Comparison of ENCODE assay signal across 20 cellular contexts in genomic region chr11:44711772-44712608, GRCh38. TPM values are rescaled to one million over a fixed set of nuclear protein-coding genes. Genes with fewer than 3 reads are reported as not detected.
DNase-seq lines count a peak whose midpoint lies in the region; ATAC-seq lines count a peak whose summit lies in the region.
"Had no signal": no experiment of that assay in that cellular context is flagged by ENCODE, and none has a peak within 500 bp of the region (broad histone marks: within the 10 kb centered on the region; RNA-seq: fewer than 3 reads in every experiment).

No MANE protein-coding gene starts in this region.

- H3K4me2 ChIP-seq in neuronal stem cell (ENCODE audit: insufficient read depth, low read length, poor library complexity, severe bottlenecking): no peak overlapping the region

- no peak overlapping the region for H3K23ac ChIP-seq in neuronal stem cell (ENCODE audit: low read depth, low read length, poor library complexity)

- ATAC-seq in HG02763 (IDR thresholded peaks at IDR 0.05; ENCODE audit: unreplicated experiment): no peak
- ATAC-seq: activated CD4-positive, CD25-positive, alpha-beta regulatory T cell treated with anti-CD3 and anti-CD28 coated beads, Interleukin-2, amount 50 U/mL, for 24 hours; K562; left ventricle myocardium superior; T-cell had no signal

- no peak overlapping the region for H3K9ac ChIP-seq in neuronal stem cell (ENCODE audit: low read depth, low read length, poor library complexity)

- H2AFZ ChIP-seq in neuronal stem cell (ENCODE audit: low read length): peak overlapping the region; percentile 70

- peak overlapping the region; percentile 12 for H3K4ac ChIP-seq in neuronal stem cell (ENCODE audit: low read length)

- H2BK120ac ChIP-seq in neuronal stem cell (ENCODE audit: low read depth, low read length): peak overlapping the region; percentile 63

- no peaks in the 10 kb centered on the region for H3K36me3 ChIP-seq in neuronal stem cell (replicated peaks in 1 of 2; ENCODE audit: control insufficient read depth in 2 of 2, insufficient read depth in 2 of 2, low read length in 2 of 2)
- H3K36me3 ChIP-seq: stomach had no signal

- peak overlapping the region; percentile 46 for H2BK5ac ChIP-seq in neuronal stem cell (ENCODE audit: low read length)

- H3K9me3 ChIP-seq in neuronal stem cell (replicated peaks in 1 of 2; ENCODE audit: control insufficient read depth in 2 of 2, insufficient read depth in 1 of 2, low read depth in 1 of 2, low read length in 2 of 2): peaks cover 0 to 2% of the 10 kb centered on the region in 2 donors

- WGBS in neuronal stem cell (ENCODE audit: extremely low coverage in 2 of 2, insufficient read length in 2 of 2, insufficient replicate concordance in 1 of 2), 2 donors: no CpG with 5 or more reads among the region's 16 CpGs

- peak overlapping the region; percentile 77 for H2BK15ac ChIP-seq in neuronal stem cell (ENCODE audit: low read length)

- H3K79me1 ChIP-seq in neuronal stem cell (ENCODE audit: low read depth, low read length): no peaks in the 10 kb centered on the region

- H2AK5ac ChIP-seq in neuronal stem cell (ENCODE audit: low read depth, low read length): peak overlapping the region; percentile 57

- H3K27ac ChIP-seq in neuronal stem cell (replicated peaks; ENCODE audit: low read length): peak overlapping the region; percentile 85
- H3K27ac ChIP-seq: C4-2B, stomach had no signal

- peak overlapping the region; percentile 77 for H2BK12ac ChIP-seq in neuronal stem cell (ENCODE audit: low read length)

- peak overlapping the region; percentile 12 for H4K91ac ChIP-seq in neuronal stem cell (ENCODE audit: low read depth, low read length, poor library complexity)

- peak overlapping the region; percentile 89 for H3K18ac ChIP-seq in neuronal stem cell (ENCODE audit: low read length)

- peak overlapping the region in 1 of 2 donors; percentile 24 for H3K4me3 ChIP-seq in neuronal stem cell (ENCODE audit: low read length in 2 of 2)
- H3K4me3 ChIP-seq: K562, stomach had no signal

- peaks cover 21 to 27% of the 10 kb centered on the region in 2 donors for H3K4me1 ChIP-seq in neuronal stem cell (ENCODE audit: control insufficient read depth in 2 of 2, insufficient read depth in 1 of 2, low read depth in 1 of 2, low read length in 2 of 2)

- H3K27me3 ChIP-seq in neuronal stem cell (ENCODE audit: control insufficient read depth in 3 of 3, insufficient read depth in 3 of 3, low read depth in 1 of 3, low read length in 3 of 3): no peaks in the 10 kb centered on the region

- peak overlapping the region; percentile 12 for H3K14ac ChIP-seq in neuronal stem cell (ENCODE audit: low read length)

- no peak overlapping the region for H4K8ac ChIP-seq in neuronal stem cell (ENCODE audit: low read depth, low read length)

- DNase-seq in NCI-H2081 (lab: John Stamatoyannopoulos, UW) (peak; percentile 19 to 70), NCI-H2081 treated with DMSO at 0.1 percent for 48 hours (lab: John Stamatoyannopoulos, UW) (no peak), NCI-H446 treated with DMSO at 0.1 percent for 48 hours (lab: John Stamatoyannopoulos, UW) (peak; percentile 87), cerebellum (ENCODE audit: low spot score) (peak; percentile 90), neuronal stem cell (ENCODE audit: low spot score) (no peak), T-helper 9 cell (no peak), NCI-H1436 (lab: John Stamatoyannopoulos, UW) (no peak)
- DNase-seq: activated gamma-delta T cell; EL; foreskin fibroblast; left ventricle myocardium superior; NCI-H526; stimulated activated CD4-positive, alpha-beta T cell treated with anti-CD3 and anti-CD28 coated beads, Interleukin-15, amount 100 ng/mL, for 24 hours; stomach; T-cell had no signal

RNA-seq across cellular contexts. Expression of gene TSPAN18, which starts 14.8 kb away (rescaled TPM):
- 31.9 TPM for total RNA-seq in cerebellum
- 144 TPM for polyA plus RNA-seq in neuronal stem cell (2013, experiment 1 of 2)
- 146 TPM for polyA plus RNA-seq in neuronal stem cell (2013, experiment 2 of 2)
- total RNA-seq: A172 had no signal

Comparison
In these comparisons a context has a peak if more than half of its experiments do, and no peak if none do; other contexts are left out.
1. DNase-seq: peak in NCI-H2081 (2 of 2), NCI-H446 treated with DMSO at 0.1 percent for 48 hours (single experiment) and cerebellum (single experiment); none in NCI-H2081 treated with DMSO at 0.1 percent for 48 hours (single experiment), neuronal stem cell (single experiment), T-helper 9 cell (single experiment) and NCI-H1436 (single experiment).